Comparison of ENCODE assay signal across 8 cellular contexts in the genomic region with DNA sequence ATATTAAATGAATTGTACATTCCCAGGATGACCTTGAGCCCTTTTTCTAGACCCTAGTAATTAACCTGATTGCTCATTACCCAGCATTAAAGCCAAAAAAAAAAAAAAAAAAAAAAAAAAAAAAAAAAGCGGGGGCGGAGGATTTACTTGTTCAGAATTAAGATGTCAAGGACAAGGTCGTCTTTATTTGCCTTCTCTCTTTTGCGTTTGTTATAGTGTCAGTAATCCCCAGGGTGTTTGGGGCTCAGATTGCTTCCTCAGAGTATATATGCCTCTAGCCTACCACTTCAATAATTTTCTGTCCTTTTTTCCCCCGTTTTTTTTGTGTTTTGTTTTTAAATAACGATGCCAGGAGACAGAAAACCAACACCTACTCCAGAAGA.
DNase-seq lines count a peak whose midpoint lies in the region; ATAC-seq and TF ChIP-seq lines count a peak whose summit lies in the region.

No MANE protein-coding gene starts in this region.

- intact Hi-C loops in A673 (cut with micrococcal nuclease; ENCODE audit: unreplicated experiment) (no loop called here), head of caudate nucleus (cut with DNase I) (no loop called here)

- H3K36me3 ChIP-seq in A673 (ENCODE audit: insufficient read depth, low read length, poor library complexity, severe bottlenecking), result no peaks in the 10 kb centered on the region

- POLR2A ChIA-PET in A673 (lab: Charles Lee; ENCODE audit: low non-redundant PET), result no interaction called here
- POLR2A ChIA-PET in WTC11 (lab: Charles Lee), result no interaction called here

- no peaks in the 10 kb centered on the region for H3K27me3 ChIP-seq in A673 (replicated peaks; ENCODE audit: insufficient read depth, low read depth, low read length, poor library complexity)

- CTCF ChIA-PET in A673 (lab: Charles Lee) (no interaction called here), WTC11 (lab: Charles Lee) (no interaction called here)

- DNase-seq in A673 (ENCODE audit: low spot score) (no peak), WTC11 (ENCODE audit: low spot score) (no peak), neural crest cell (ENCODE audit: low read depth, low spot score) (no peak), head of caudate nucleus (no peak), endothelial cell (ENCODE audit: low spot score) (no peak), GDM1 (lab: John Stamatoyannopoulos, UW) (no peak)

- peak overlapping the region; percentile 49 for H3K27ac ChIP-seq in A673 (ENCODE audit: low read depth, low read length, poor library complexity, severe bottlenecking)

- H3K36me3 Mint-ChIP-seq in WTC11 (no peaks in the 10 kb centered on the region), neural crest cell (ENCODE audit: low read depth) (peaks cover 4% of the 10 kb centered on the region), endothelial cell (ENCODE audit: low read depth, unreplicated experiment) (no peaks in the 10 kb centered on the region)

- no TSS peak for BruUV-seq in A673 (replicated peaks; lab: Mats Ljungman, UMichigan)

- no peak overlapping the region for H3K4me3 ChIP-seq in A673 (ENCODE audit: low read depth, low read length, poor library complexity, severe bottlenecking)

- H3K27me3 Mint-ChIP-seq in WTC11 (ENCODE audit: low read depth) (no peaks in the 10 kb centered on the region), neural crest cell (ENCODE audit: low read depth) (no peaks in the 10 kb centered on the region), endothelial cell (ENCODE audit: unreplicated experiment) (peaks cover 8% of the 10 kb centered on the region)

- TF ChIP-seq CTCF in A673 (conservative IDR thresholded peaks at IDR 0.05; ENCODE audit: low read depth, low read length) (no peak), WTC11 (IDR thresholded peaks at IDR 0.05) (no peak), neural crest cell (conservative IDR thresholded peaks at IDR 0.05) (no peak), endothelial cell (IDR thresholded peaks at IDR 0.05; ENCODE audit: unreplicated experiment) (no peak)

- H3K9me3 ChIP-seq in A673 (ENCODE audit: low read depth, low read length, poor library complexity, severe bottlenecking), result no peaks in the 10 kb centered on the region

- H3K9me3 Mint-ChIP-seq in WTC11 (peaks cover 4% of the 10 kb centered on the region), neural crest cell (peaks cover 2% of the 10 kb centered on the region), endothelial cell (ENCODE audit: unreplicated experiment) (no peaks in the 10 kb centered on the region)

- peaks cover 60% of the 10 kb centered on the region for H3K4me1 ChIP-seq in A673 (ENCODE audit: insufficient read depth, low read length, poor library complexity, severe bottlenecking)

- H3K27ac Mint-ChIP-seq in WTC11 (peak overlapping the region; percentile 49; the same call in 1 of the 2 replicates), neural crest cell (ENCODE audit: unreplicated experiment) (no peak overlapping the region), endothelial cell (ENCODE audit: unreplicated experiment) (no peak overlapping the region)

- H3K4me1 Mint-ChIP-seq in WTC11 (peaks cover 66% of the 10 kb centered on the region), neural crest cell (peaks cover 39% of the 10 kb centered on the region), endothelial cell (ENCODE audit: unreplicated experiment) (peaks cover 19% of the 10 kb centered on the region)

- ATAC-seq in GM18867 (IDR thresholded peaks at IDR 0.05; ENCODE audit: unreplicated experiment), result peak; percentile 41
- peak; percentile 36 for ATAC-seq in HG03066 (IDR thresholded peaks at IDR 0.05; ENCODE audit: low read depth, unreplicated experiment)
- no peak for ATAC-seq in WTC11

- H3K4me3 Mint-ChIP-seq in WTC11 (no peak overlapping the region), neural crest cell (peak overlapping the region; percentile 4), endothelial cell (ENCODE audit: unreplicated experiment) (no peak overlapping the region)

TF ChIP-seq in WTC11, 78 proteins besides CTCF, POLR2A, EP300 and RAD21:
- TF ChIP-seq TEAD4 (CRISPR knock-in tag; IDR thresholded peaks at IDR 0.05), result no peak
- TF ChIP-seq, protein P1, sequence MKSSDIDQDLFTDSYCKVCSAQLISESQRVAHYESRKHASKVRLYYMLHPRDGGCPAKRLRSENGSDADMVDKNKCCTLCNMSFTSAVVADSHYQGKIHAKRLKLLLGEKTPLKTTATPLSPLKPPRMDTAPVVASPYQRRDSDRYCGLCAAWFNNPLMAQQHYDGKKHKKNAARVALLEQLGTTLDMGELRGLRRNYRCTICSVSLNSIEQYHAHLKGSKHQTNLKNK (CRISPR knock-in tag; IDR thresholded peaks at IDR 0.05), result no peak
- TF ChIP-seq SOX15 (CRISPR knock-in tag; IDR thresholded peaks at IDR 0.05), result no peak
- no peak for TF ChIP-seq ZNF416 (CRISPR knock-in tag; IDR thresholded peaks at IDR 0.05)
- no peak for TF ChIP-seq NFE2L1 (CRISPR knock-in tag; IDR thresholded peaks at IDR 0.05)
- TF ChIP-seq, protein P2, sequence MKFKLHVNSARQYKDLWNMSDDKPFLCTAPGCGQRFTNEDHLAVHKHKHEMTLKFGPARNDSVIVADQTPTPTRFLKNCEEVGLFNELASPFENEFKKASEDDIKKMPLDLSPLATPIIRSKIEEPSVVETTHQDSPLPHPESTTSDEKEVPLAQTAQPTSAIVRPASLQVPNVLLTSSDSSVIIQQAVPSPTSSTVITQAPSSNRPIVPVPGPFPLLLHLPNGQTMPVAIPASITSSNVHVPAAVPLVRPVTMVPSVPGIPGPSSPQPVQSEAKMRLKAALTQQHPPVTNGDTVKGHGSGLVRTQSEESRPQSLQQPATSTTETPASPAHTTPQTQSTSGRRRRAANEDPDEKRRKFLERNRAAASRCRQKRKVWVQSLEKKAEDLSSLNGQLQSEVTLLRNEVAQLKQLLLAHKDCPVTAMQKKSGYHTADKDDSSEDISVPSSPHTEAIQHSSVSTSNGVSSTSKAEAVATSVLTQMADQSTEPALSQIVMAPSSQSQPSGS (CRISPR knock-in tag; IDR thresholded peaks at IDR 0.05; ENCODE audit: borderline replicate concordance, low read depth), result no peak
